ENCODE assay signal across 7 cellular contexts in genomic region chr17:72368191-72368590, GRCh38.
"Had no signal": no experiment of that assay in that cellular context is flagged by ENCODE, and none has a peak within 500 bp of the region (broad histone marks: within the 10 kb centered on the region; RNA-seq: fewer than 3 reads in every experiment).

No MANE protein-coding gene starts in this region.

- H3K4me2 ChIP-seq: KMS-11 had no signal

- DNase-seq: IMR-90, KBM-7, KG1 had no signal

- ATAC-seq: HepG2 had no signal

- H3K27ac ChIP-seq: HL-60, KMS-11 had no signal

- H3K9ac ChIP-seq: KMS-11 had no signal

- FAIRE-seq: HepG2, HTR-8/SVneo had no signal
